Comparison of ENCODE assay signal across 1 cellular context in the genomic region with DNA sequence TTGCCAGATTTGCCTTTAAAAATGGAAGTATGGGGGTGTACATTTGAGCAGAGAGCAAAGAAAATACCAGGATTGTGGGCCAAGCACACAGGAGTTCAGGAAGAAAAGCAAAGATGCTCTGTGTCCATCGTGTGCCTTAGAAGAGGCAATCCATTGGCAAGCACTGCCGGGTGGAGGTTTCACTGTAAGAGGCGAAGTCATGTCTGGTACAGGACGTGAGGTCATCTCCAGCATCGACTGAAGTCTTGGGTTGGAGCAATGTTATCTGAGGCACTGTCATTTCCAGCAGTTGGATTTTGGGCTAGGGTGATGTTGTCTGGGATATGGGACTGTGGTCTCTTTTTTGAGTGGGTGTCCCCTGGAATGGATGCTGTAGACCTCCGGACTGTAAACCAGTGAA.
TF ChIP-seq lines count a peak whose summit lies in the region.

No MANE protein-coding gene starts in this region.

TF ChIP-seq in H1, 55 proteins besides CTCF, POLR2A, EP300 and RAD21:
- no peak for TF ChIP-seq JUN (IDR thresholded peaks at IDR 0.05; ENCODE audit: low read depth, low read length)
- no peak for TF ChIP-seq CHD1 (IDR thresholded peaks at IDR 0.05; ENCODE audit: low read depth, low read length)
- TF ChIP-seq BACH1 (IDR thresholded peaks at IDR 0.05; ENCODE audit: low read length) = no peak
- TF ChIP-seq PHF8 (conservative IDR thresholded peaks at IDR 0.05; ENCODE audit: low read depth, low read length) = no peak
- no peak for TF ChIP-seq JUND (IDR thresholded peaks at IDR 0.05; ENCODE audit: low read length)
- TF ChIP-seq MAFK (IDR thresholded peaks at IDR 0.05; ENCODE audit: low read depth, low read length) = no peak
- no peak for TF ChIP-seq EZH2 (IDR thresholded peaks at IDR 0.05; ENCODE audit: low read depth, low read length, severe bottlenecking)
- TF ChIP-seq SP1 (IDR thresholded peaks at IDR 0.05; ENCODE audit: low read depth, low read length) = no peak
- no peak for TF ChIP-seq HDAC6 (IDR thresholded peaks at IDR 0.05; ENCODE audit: low read depth, low read length)
- TF ChIP-seq, protein P1, sequence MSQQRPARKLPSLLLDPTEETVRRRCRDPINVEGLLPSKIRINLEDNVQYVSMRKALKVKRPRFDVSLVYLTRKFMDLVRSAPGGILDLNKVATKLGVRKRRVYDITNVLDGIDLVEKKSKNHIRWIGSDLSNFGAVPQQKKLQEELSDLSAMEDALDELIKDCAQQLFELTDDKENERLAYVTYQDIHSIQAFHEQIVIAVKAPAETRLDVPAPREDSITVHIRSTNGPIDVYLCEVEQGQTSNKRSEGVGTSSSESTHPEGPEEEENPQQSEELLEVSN (IDR thresholded peaks at IDR 0.05) = no peak
- no peak for TF ChIP-seq SRF (IDR thresholded peaks at IDR 0.05; ENCODE audit: low read depth, low read length)
- no peak for TF ChIP-seq GABPA (IDR thresholded peaks at IDR 0.05; ENCODE audit: borderline replicate concordance, insufficient read depth, low read length)
- TF ChIP-seq CBX5 (IDR thresholded peaks at IDR 0.05; ENCODE audit: low read depth, low read length) = no peak
- TF ChIP-seq CREB1 (IDR thresholded peaks at IDR 0.05) = no peak
